8 cellular contexts compared by ENCODE assay signal in genomic region chr2:12714391-12715221, GRCh38. TPM values are rescaled to one million over a fixed set of nuclear protein-coding genes. Genes with fewer than 3 reads are reported as not detected.
A peak's percentile ranks its signal among the peaks of the same experiment; 100 is the strongest.
DNase-seq lines count a peak whose midpoint lies in the region; ATAC-seq and FAIRE-seq lines count a peak whose summit lies in the region.

No MANE protein-coding gene starts in this region.

- intact Hi-C loops in sciatic nerve (cut with DNase I) = loop anchor here (5.0 kb wide), 1 partner anchor 852 kb away; no protein-coding TSS in a partner anchor

- in situ Hi-C loops in SK-MEL-5 (cut with HindIII; ENCODE audit: low pct_unique_long_range_greater_than_20kb, low sequenced_read_pairs) = no loop called here

- ATAC-seq in sciatic nerve (peak; percentile 34), HG03460 (IDR thresholded peaks at IDR 0.05; ENCODE audit: unreplicated experiment) (no peak), HG03196 (IDR thresholded peaks at IDR 0.05; ENCODE audit: unreplicated experiment) (no peak)

- peak; percentile 51 for DNase-seq in EL
- DNase-seq in SK-MEL-5 (ENCODE audit: low read depth, low spot score) = peak; percentile 91
- DNase-seq in fibroblast of gingiva (ENCODE audit: low read depth) = peak; percentile 45
- no peak for DNase-seq in sciatic nerve (ENCODE audit: low spot score)
- no peak for DNase-seq in HTR-8/SVneo (ENCODE audit: insufficient read length, low spot score)
- no peak for DNase-seq in DMS 273 (lab: John Stamatoyannopoulos, UW; ENCODE audit: unreplicated experiment)

- FAIRE-seq in HTR-8/SVneo (lab: Jason Lieb, UNC) = no peak

RNA-seq across cellular contexts. Expression of gene TRIB2, which starts 2.1 kb away (rescaled TPM):
- 145 and 185 TPM in 2 replicates for total RNA-seq in SK-MEL-5 (2014; rRNA removed; shearing (Covaris generic))
- 222 and 270 TPM in 2 replicates for polyA plus RNA-seq in SK-MEL-5 (2015; cell fraction: cytosol; rRNA removed)
- polyA plus RNA-seq in SK-MEL-5 (2015; cell fraction: nucleus; rRNA removed) = 563 and 583 TPM in 2 replicates
- total RNA-seq in sciatic nerve = 184 TPM

Comparison
In these comparisons a context has a peak if more than half of its experiments do, and no peak if none do; other contexts are left out.
1. DNase-seq: peak in EL (single experiment), SK-MEL-5 (single experiment) and fibroblast of gingiva (single experiment); none in sciatic nerve (single experiment), HTR-8/SVneo (single experiment) and DMS 273 (single experiment).